Comparison of ENCODE assay signal across 39 cellular contexts in the genomic region with DNA sequence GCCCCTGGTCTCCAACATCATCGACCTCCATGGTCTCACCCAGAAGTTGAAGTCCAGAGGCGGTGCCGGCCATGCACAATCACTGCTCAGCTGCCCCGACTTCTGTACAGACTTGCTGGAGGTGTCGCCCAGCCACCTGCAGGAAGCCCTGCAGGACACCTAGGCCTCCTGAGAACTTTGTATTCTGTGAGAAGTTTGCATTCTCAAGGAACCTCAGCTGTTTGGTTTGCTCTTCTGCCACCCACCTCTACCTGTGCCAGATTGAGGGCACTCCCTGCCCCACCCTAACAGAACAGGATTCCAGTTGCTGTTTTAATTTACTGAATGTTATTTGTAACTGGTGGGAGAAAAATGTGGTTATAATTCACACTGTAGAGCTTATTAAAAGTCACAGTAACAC. TPM values are rescaled to one million over a fixed set of nuclear protein-coding genes. Genes with fewer than 3 reads are reported as not detected.
"Had no signal": no experiment of that assay in that cellular context is flagged by ENCODE, and none has a peak within 500 bp of the region (broad histone marks: within the 10 kb centered on the region; RNA-seq: fewer than 3 reads in every experiment).

No MANE protein-coding gene starts in this region.

- H3K27me3 ChIP-seq: ascending aorta, cardiac muscle cell had no signal

- H3K4me3 ChIP-seq: ascending aorta, cardiac muscle cell had no signal

- H3K36me3 Mint-ChIP-seq: activated CD4-positive, alpha-beta memory T cell treated with anti-CD3 and anti-CD28 coated beads for 36 hours; activated naive CD4-positive, alpha-beta T cell treated with anti-CD3 and anti-CD28 coated beads, Interleukin-2, amount 10 ng/mL, durations not matched to agents 7 days and 5 days; activated naive CD4-positive, alpha-beta T cell treated with anti-CD3 and anti-CD28 coated beads, Interleukin-2, amount 50 U/mL, for 24 hours; activated naive CD8-positive, alpha-beta T cell; activated naive CD8-positive, alpha-beta T cell treated with anti-CD3 and anti-CD28 coated beads, Interleukin-2, amount 10 ng/mL, durations not matched to agents 7 days and 5 days; brain had no signal

- ATAC-seq: activated CD8-positive, alpha-beta T cell treated with anti-CD3 and anti-CD28 coated beads for 36 hours; activated naive CD8-positive, alpha-beta T cell treated with anti-CD3 and anti-CD28 coated beads, Interleukin-2, amount 50 U/mL, for 24 hours; activated T-cell treated with anti-CD3 and anti-CD28 coated beads, Interleukin-2, amount 50 U/mL, for 4 hours; activated T-cell treated with anti-CD3 and anti-CD28 coated beads, Interleukin-2, amount 50 U/mL, for 72 hours; activated T-helper 17 cell treated with anti-CD3 and anti-CD28 coated beads, Interleukin-2, amount 50 U/mL, for 72 hours had no signal

- H3K4me1 ChIP-seq: ascending aorta had no signal

- DNase-seq: activated B cell treated with CpG ODN at 0.5 μM for 24 hours; activated CD4-positive, alpha-beta memory T cell treated with anti-CD3 and anti-CD28 coated beads for 36 hours; activated CD4-positive, alpha-beta T cell treated with anti-CD3 and anti-CD28 coated beads for 4 hours; activated CD4-positive, alpha-beta T cell treated with anti-CD3 and anti-CD28 coated beads, Interleukin-2, amount 10 ng/mL, durations not matched to agents 24 days and 14 days; activated CD4-positive, alpha-beta T cell treated with anti-CD3 and anti-CD28 coated beads, Interleukin-2, amount 50 U/mL, for 1 hour; activated CD4-positive, alpha-beta T cell treated with anti-CD3 and anti-CD28 coated beads, Interleukin-2, amount 50 U/mL, for 4 hours; activated CD4-positive, CD25-positive, alpha-beta regulatory T cell treated with anti-CD3 and anti-CD28 coated beads, Interleukin-2, amount 50 U/mL, for 72 hours; activated CD8-positive, alpha-beta memory T cell treated with anti-CD3 and anti-CD28 coated beads, Interleukin-2, amount 50 U/mL, for 4 hours; activated CD8-positive, alpha-beta T cell treated with anti-CD3 and anti-CD28 coated beads for 36 hours; activated effector memory CD4-positive, alpha-beta T cell treated with anti-CD3 and anti-CD28 coated beads, Interleukin-2, amount 50 U/mL, for 16 hours; activated gamma-delta T cell treated with Interleukin-2 at 50 U/mL for 16 hours; activated naive CD4-positive, alpha-beta T cell treated with anti-CD3 and anti-CD28 coated beads, Interleukin-2, amount 10 ng/mL, durations not matched to agents 7 days and 5 days; activated naive CD4-positive, alpha-beta T cell treated with Interleukin-2 at 50 U/mL for 16 hours; activated naive CD8-positive, alpha-beta T cell treated with anti-CD3 and anti-CD28 coated beads, Interleukin-2, amount 10 ng/mL, durations not matched to agents 7 days and 5 days; activated naive CD8-positive, alpha-beta T cell treated with anti-CD3 and anti-CD28 coated beads, Interleukin-2, amount 50 U/mL, for 24 hours; activated T-cell treated with anti-CD3 and anti-CD28 coated beads for 4 hours; activated T-cell treated with anti-CD3 and anti-CD28 coated beads, Interleukin-2, amount 50 U/mL, for 1 hour; activated T-cell treated with anti-CD3 and anti-CD28 coated beads, Interleukin-2, amount 50 U/mL, for 4 hours; activated T-cell treated with anti-CD3 and anti-CD28 coated beads, Interleukin-2, amount 50 U/mL, for 72 hours; amygdala; anterior cingulate cortex; caudate nucleus; cerebellar nuclear complex; T-helper 1 cell; T-helper 2 cell; T-helper 9 cell had no signal

- H3K27ac Mint-ChIP-seq: activated B cell treated with CpG ODN at 0.5 μM for 24 hours; activated CD4-positive, alpha-beta memory T cell treated with anti-CD3 and anti-CD28 coated beads for 36 hours; activated CD4-positive, alpha-beta T cell treated with anti-CD3 and anti-CD28 coated beads, Interleukin-2, amount 10 ng/mL, durations not matched to agents 24 days and 14 days; activated CD8-positive, alpha-beta T cell treated with anti-CD3 and anti-CD28 coated beads for 36 hours; activated naive CD4-positive, alpha-beta T cell treated with anti-CD3 and anti-CD28 coated beads, Interleukin-2, amount 10 ng/mL, durations not matched to agents 7 days and 5 days; activated naive CD4-positive, alpha-beta T cell treated with anti-CD3 and anti-CD28 coated beads, Interleukin-2, amount 50 U/mL, for 24 hours; activated naive CD8-positive, alpha-beta T cell; activated naive CD8-positive, alpha-beta T cell treated with anti-CD3 and anti-CD28 coated beads, Interleukin-2, amount 10 ng/mL, durations not matched to agents 7 days and 5 days; activated naive CD8-positive, alpha-beta T cell treated with anti-CD3 and anti-CD28 coated beads, Interleukin-2, amount 50 U/mL, for 24 hours; activated T-cell treated with anti-CD3 and anti-CD28 coated beads, Interleukin-2, amount 50 U/mL, for 72 hours; activated T-helper 1 cell treated with anti-CD3 and anti-CD28 coated beads, Interleukin-12 subunit alpha, Interleukin-12 subunit beta, Interleukin-2, Interleukin-4 antibody, amounts not matched to agents 30 ng/mL and 10 ng/mL and 1 ng/mL, durations not matched to agents 14 hours and 24 hours and 36 hours; activated T-helper 17 cell treated with anti-CD3 and anti-CD28 coated beads, Interleukin-2, amount 50 U/mL, for 72 hours; brain; T-helper 1 cell treated with Interleukin-12 subunit alpha and Interleukin-12 subunit beta and Interleukin-4 antibody, amounts not matched to agents 30 μg/mL and 1 μg/mL, for 36 hours; T-helper 2 cell treated with Interferon-gamma antibody and Interleukin-4, amounts not matched to agents 5 μg/mL and 100 μg/mL, for 36 hours had no signal

- H3K4me1 Mint-ChIP-seq: activated B cell treated with CpG ODN at 0.5 μM for 24 hours; activated CD4-positive, alpha-beta T cell treated with anti-CD3 and anti-CD28 coated beads, Interleukin-2, amount 10 ng/mL, durations not matched to agents 24 days and 14 days; activated naive CD4-positive, alpha-beta T cell treated with anti-CD3 and anti-CD28 coated beads, Interleukin-2, amount 10 ng/mL, durations not matched to agents 7 days and 5 days; activated naive CD4-positive, alpha-beta T cell treated with anti-CD3 and anti-CD28 coated beads, Interleukin-2, amount 50 U/mL, for 24 hours; activated naive CD8-positive, alpha-beta T cell treated with anti-CD3 and anti-CD28 coated beads, Interleukin-2, amount 10 ng/mL, durations not matched to agents 7 days and 5 days; activated naive CD8-positive, alpha-beta T cell treated with anti-CD3 and anti-CD28 coated beads, Interleukin-2, amount 50 U/mL, for 24 hours; activated T-helper 17 cell treated with anti-CD3 and anti-CD28 coated beads, Interleukin-2, amount 50 U/mL, for 72 hours; brain; central memory CD8-positive, alpha-beta T cell had no signal

- H3K4me3 Mint-ChIP-seq: activated B cell treated with CpG ODN at 0.5 μM for 24 hours; activated CD4-positive, alpha-beta memory T cell treated with anti-CD3 and anti-CD28 coated beads for 36 hours; activated CD4-positive, alpha-beta T cell treated with anti-CD3 and anti-CD28 coated beads, Interleukin-2, amount 10 ng/mL, durations not matched to agents 24 days and 14 days; activated CD8-positive, alpha-beta T cell treated with anti-CD3 and anti-CD28 coated beads for 36 hours; activated naive CD4-positive, alpha-beta T cell treated with anti-CD3 and anti-CD28 coated beads, Interleukin-2, amount 10 ng/mL, durations not matched to agents 7 days and 5 days; activated naive CD4-positive, alpha-beta T cell treated with anti-CD3 and anti-CD28 coated beads, Interleukin-2, amount 50 U/mL, for 24 hours; activated naive CD8-positive, alpha-beta T cell; activated naive CD8-positive, alpha-beta T cell treated with anti-CD3 and anti-CD28 coated beads, Interleukin-2, amount 10 ng/mL, durations not matched to agents 7 days and 5 days; activated naive CD8-positive, alpha-beta T cell treated with anti-CD3 and anti-CD28 coated beads, Interleukin-2, amount 50 U/mL, for 24 hours; activated T-cell treated with anti-CD3 and anti-CD28 coated beads, Interleukin-2, amount 50 U/mL, for 4 hours; activated T-cell treated with anti-CD3 and anti-CD28 coated beads, Interleukin-2, amount 50 U/mL, for 72 hours; activated T-helper 1 cell treated with anti-CD3 and anti-CD28 coated beads, Interleukin-12 subunit alpha, Interleukin-12 subunit beta, Interleukin-2, Interleukin-4 antibody, amounts not matched to agents 30 ng/mL and 10 ng/mL and 1 ng/mL, durations not matched to agents 14 hours and 24 hours and 36 hours; activated T-helper 17 cell treated with anti-CD3 and anti-CD28 coated beads, Interleukin-2, amount 50 U/mL, for 72 hours; brain; central memory CD8-positive, alpha-beta T cell; T-helper 1 cell treated with Interleukin-12 subunit alpha and Interleukin-12 subunit beta and Interleukin-4 antibody, amounts not matched to agents 30 μg/mL and 1 μg/mL, for 36 hours; T-helper 2 cell treated with Interferon-gamma antibody and Interleukin-4, amounts not matched to agents 5 μg/mL and 100 μg/mL, for 36 hours had no signal

- H3K36me3 ChIP-seq: ascending aorta, cardiac muscle cell had no signal

- H3K9me3 Mint-ChIP-seq: activated B cell treated with CpG ODN at 0.5 μM for 24 hours; activated CD4-positive, alpha-beta memory T cell treated with anti-CD3 and anti-CD28 coated beads for 36 hours; activated CD4-positive, alpha-beta T cell treated with anti-CD3 and anti-CD28 coated beads, Interleukin-2, amount 10 ng/mL, durations not matched to agents 24 days and 14 days; activated CD8-positive, alpha-beta T cell treated with anti-CD3 and anti-CD28 coated beads for 36 hours; activated naive CD4-positive, alpha-beta T cell treated with anti-CD3 and anti-CD28 coated beads, Interleukin-2, amount 10 ng/mL, durations not matched to agents 7 days and 5 days; activated naive CD4-positive, alpha-beta T cell treated with anti-CD3 and anti-CD28 coated beads, Interleukin-2, amount 50 U/mL, for 24 hours; activated naive CD8-positive, alpha-beta T cell treated with anti-CD3 and anti-CD28 coated beads, Interleukin-2, amount 10 ng/mL, durations not matched to agents 7 days and 5 days; activated naive CD8-positive, alpha-beta T cell treated with anti-CD3 and anti-CD28 coated beads, Interleukin-2, amount 50 U/mL, for 24 hours; activated T-cell treated with anti-CD3 and anti-CD28 coated beads, Interleukin-2, amount 50 U/mL, for 4 hours; activated T-cell treated with anti-CD3 and anti-CD28 coated beads, Interleukin-2, amount 50 U/mL, for 72 hours; activated T-helper 1 cell treated with anti-CD3 and anti-CD28 coated beads, Interleukin-12 subunit alpha, Interleukin-12 subunit beta, Interleukin-2, Interleukin-4 antibody, amounts not matched to agents 30 ng/mL and 10 ng/mL and 1 ng/mL, durations not matched to agents 14 hours and 24 hours and 36 hours; activated T-helper 17 cell treated with anti-CD3 and anti-CD28 coated beads, Interleukin-2, amount 50 U/mL, for 72 hours; central memory CD8-positive, alpha-beta T cell; T-helper 1 cell treated with Interleukin-12 subunit alpha and Interleukin-12 subunit beta and Interleukin-4 antibody, amounts not matched to agents 30 μg/mL and 1 μg/mL, for 36 hours; T-helper 2 cell treated with Interferon-gamma antibody and Interleukin-4, amounts not matched to agents 5 μg/mL and 100 μg/mL, for 36 hours had no signal

- H3K9me3 ChIP-seq: ascending aorta had no signal

- H3K27ac ChIP-seq: ascending aorta, cardiac muscle cell, VCaP had no signal

RNA-seq across cellular contexts. Expression of a gene that starts 46.8 kb away (rescaled TPM):
- total RNA-seq: ascending aorta had no signal

RNA-seq across cellular contexts. Expression of a gene that starts 53.7 kb away (rescaled TPM):
- total RNA-seq: activated B cell treated with CpG ODN at 0.5 μM for 24 hours; activated CD4-positive, alpha-beta memory T cell treated with anti-CD3 and anti-CD28 coated beads for 36 hours; activated CD4-positive, alpha-beta T cell treated with anti-CD3 and anti-CD28 coated beads, Interleukin-2, amount 10 ng/mL, durations not matched to agents 24 days and 14 days; activated CD8-positive, alpha-beta memory T cell treated with anti-CD3 and anti-CD28 coated beads for 36 hours; activated CD8-positive, alpha-beta T cell treated with anti-CD3 and anti-CD28 coated beads for 36 hours; activated naive CD8-positive, alpha-beta T cell treated with anti-CD3 and anti-CD28 coated beads, Interleukin-2, amount 10 ng/mL, durations not matched to agents 7 days and 5 days; activated T-cell treated with anti-CD3 and anti-CD28 coated beads, Interleukin-2, amount 50 U/mL, for 4 hours; activated T-cell treated with anti-CD3 and anti-CD28 coated beads, Interleukin-2, amount 50 U/mL, for 72 hours; activated T-helper 1 cell treated with anti-CD3 and anti-CD28 coated beads, Interleukin-12 subunit alpha, Interleukin-12 subunit beta, Interleukin-2, Interleukin-4 antibody, amounts not matched to agents 30 ng/mL and 10 ng/mL and 1 ng/mL, durations not matched to agents 14 hours and 24 hours and 36 hours; activated T-helper 17 cell treated with anti-CD3 and anti-CD28 coated beads, Interleukin-2, amount 50 U/mL, for 72 hours; ascending aorta; bronchial epithelial cell had no signal
